ENCODE assay signal across 23 cellular contexts in genomic region chrX:37986893-37987292, GRCh38. TPM values are rescaled to one million over a fixed set of nuclear protein-coding genes. Genes with fewer than 3 reads are reported as not detected.
DNase-seq lines count a peak whose midpoint lies in the region; TF ChIP-seq lines count a peak whose summit lies in the region.
"Had no signal": no experiment of that assay in that cellular context is flagged by ENCODE, and none has a peak within 500 bp of the region (broad histone marks: within the 10 kb centered on the region; RNA-seq: fewer than 3 reads in every experiment).

No MANE protein-coding gene starts in this region.

- no peaks in the 10 kb centered on the region for H3K79me2 ChIP-seq in hepatocyte

- H2BK15ac ChIP-seq in neuronal stem cell (ENCODE audit: low read length): no peak overlapping the region

- no peaks in the 10 kb centered on the region for H4K20me1 ChIP-seq in hepatocyte (ENCODE audit: insufficient read depth, poor library complexity, severe bottlenecking)

- H3K4ac ChIP-seq in neuronal stem cell (ENCODE audit: low read length): no peak overlapping the region

- no peak overlapping the region for H3K18ac ChIP-seq in neuronal stem cell (ENCODE audit: low read length)

- no peak overlapping the region for H3K14ac ChIP-seq in neuronal stem cell (ENCODE audit: low read length)

- no peak overlapping the region for H4K8ac ChIP-seq in neuronal stem cell (ENCODE audit: low read depth, low read length)

- H3K27me3 ChIP-seq in hepatocyte (no peaks in the 10 kb centered on the region), neuronal stem cell (ENCODE audit: control insufficient read depth in 3 of 3, insufficient read depth in 3 of 3, low read depth in 1 of 3, low read length in 3 of 3) (no peaks in the 10 kb centered on the region)
- H3K27me3 ChIP-seq: esophagus squamous epithelium had no signal

- H3K4me2 ChIP-seq in hepatocyte (no peak overlapping the region), neuronal stem cell (ENCODE audit: insufficient read depth, low read length, poor library complexity, severe bottlenecking) (no peak overlapping the region)

- 54% methylated on average over 1 of the region's 1 CpG for WGBS in hepatocyte (ENCODE audit: low lambda C conversion rate, missing lambda C conversion rate)
- no CpG with 5 or more reads among the region's 1 CpG for WGBS in neuronal stem cell (ENCODE audit: extremely low coverage in 2 of 2, insufficient read length in 2 of 2, insufficient replicate concordance in 1 of 2), 2 donors

- H3K23ac ChIP-seq in neuronal stem cell (ENCODE audit: low read depth, low read length, poor library complexity): no peak overlapping the region

- in situ Hi-C loops in astrocyte of the spinal cord (cut with HindIII; ENCODE audit: low sequenced_read_pairs): no loop called here

- no peak overlapping the region for H4K91ac ChIP-seq in neuronal stem cell (ENCODE audit: low read depth, low read length, poor library complexity)

- no peak overlapping the region for H3K4me3 ChIP-seq in astrocyte of the spinal cord (ENCODE audit: low read depth, low read length)
- H3K4me3 ChIP-seq in hepatocyte: no peak overlapping the region
- no peak overlapping the region for H3K4me3 ChIP-seq in neuronal stem cell (ENCODE audit: low read length in 2 of 2)
- H3K4me3 ChIP-seq: esophagus squamous epithelium had no signal

- no peak for TF ChIP-seq CTCF in astrocyte of the spinal cord (IDR thresholded peaks at IDR 0.05; ENCODE audit: low read depth, low read length)
- TF ChIP-seq CTCF in hepatocyte (IDR thresholded peaks at IDR 0.05; ENCODE audit: poor library complexity): no peak
- TF ChIP-seq CTCF in GM10266 (IDR thresholded peaks at IDR 0.05; ENCODE audit: control insufficient read depth, insufficient read depth, low read depth, missing control alignments): no peak

- DNase-seq in AG08395 (ENCODE audit: low spot score) (peak; percentile 47), HS-27A (ENCODE audit: low read depth) (peak; percentile 22), astrocyte of the spinal cord (ENCODE audit: low read depth, low spot score) (peak; percentile 14), hepatocyte (ENCODE audit: low spot score) (no peak), HT-29 (ENCODE audit: low spot score) (no peak), mesenteric fat pad (ENCODE audit: low spot score) (no peak), GM10266 (ENCODE audit: extremely low spot score) (no peak), neuronal stem cell (ENCODE audit: low spot score) (no peak)
- DNase-seq: activated CD4-positive, alpha-beta T cell treated with anti-CD3 and anti-CD28 coated beads for 48 hours; activated naive CD8-positive, alpha-beta T cell treated with anti-CD3 and anti-CD28 coated beads, Interleukin-2, amount 10 ng/mL, durations not matched to agents 7 days and 5 days; CD8-positive, alpha-beta T cell; central memory CD4-positive, alpha-beta T cell; esophagus squamous epithelium; mesendoderm; MV-4-11; NCI-H187; NCI-H345; NK-92 treated with Interleukin-12 subunit alpha and Interleukin-12 subunit beta, amount 100 ng/mL, for 24 hours; RPMI8226; stimulated activated CD4-positive, alpha-beta T cell treated with anti-CD3 and anti-CD28 coated beads, Interleukin-12 subunit alpha, Interleukin-12 subunit beta, amount 100 ng/mL, for 4 hours; SW 1271 had no signal

- H2BK12ac ChIP-seq in neuronal stem cell (ENCODE audit: low read length): no peak overlapping the region

- H2AK5ac ChIP-seq in neuronal stem cell (ENCODE audit: low read depth, low read length): no peak overlapping the region

- H3K4me1 ChIP-seq in hepatocyte (ENCODE audit: insufficient read depth): peaks cover 3% of the 10 kb centered on the region
- no peaks in the 10 kb centered on the region for H3K4me1 ChIP-seq in neuronal stem cell (ENCODE audit: control insufficient read depth in 2 of 2, insufficient read depth in 1 of 2, low read depth in 1 of 2, low read length in 2 of 2)
- H3K4me1 ChIP-seq: esophagus squamous epithelium had no signal

- no peak overlapping the region for H2AFZ ChIP-seq in hepatocyte
- H2AFZ ChIP-seq in neuronal stem cell (ENCODE audit: low read length): no peak overlapping the region

- no peak overlapping the region for H2BK120ac ChIP-seq in neuronal stem cell (ENCODE audit: low read depth, low read length)

- H3K9me3 ChIP-seq in hepatocyte (ENCODE audit: low read depth): no peaks in the 10 kb centered on the region
- H3K9me3 ChIP-seq in neuronal stem cell (replicated peaks in 1 of 2; ENCODE audit: control insufficient read depth in 2 of 2, insufficient read depth in 1 of 2, low read depth in 1 of 2, low read length in 2 of 2): no peaks in the 10 kb centered on the region
- H3K9me3 ChIP-seq: esophagus squamous epithelium had no signal

- H2BK5ac ChIP-seq in neuronal stem cell (ENCODE audit: low read length): no peak overlapping the region

- H3K36me3 ChIP-seq in hepatocyte (replicated peaks; ENCODE audit: insufficient read depth, low read depth) (no peaks in the 10 kb centered on the region), neuronal stem cell (replicated peaks in 1 of 2; ENCODE audit: control insufficient read depth in 2 of 2, insufficient read depth in 2 of 2, low read length in 2 of 2) (no peaks in the 10 kb centered on the region)
- H3K36me3 ChIP-seq: esophagus squamous epithelium had no signal

- H3K79me1 ChIP-seq in neuronal stem cell (ENCODE audit: low read depth, low read length): no peaks in the 10 kb centered on the region

- no peak overlapping the region for H3K9ac ChIP-seq in neuronal stem cell (ENCODE audit: low read depth, low read length, poor library complexity)

- peak overlapping the region; percentile 11 for H3K27ac ChIP-seq in hepatocyte
- no peak overlapping the region for H3K27ac ChIP-seq in neuronal stem cell (replicated peaks; ENCODE audit: low read length)
- H3K27ac ChIP-seq: esophagus squamous epithelium had no signal

- H3K9me2 ChIP-seq in hepatocyte (replicated peaks; ENCODE audit: insufficient read depth): no peaks in the 10 kb centered on the region

RNA-seq across cellular contexts. Expression of gene SYTL5, which starts 19.5 kb away (rescaled TPM):
- total RNA-seq in hepatocyte (7.3 and 8.0 TPM in 2 replicates), mesenteric fat pad (0.06 TPM)
- 1.0 and 1.2 TPM in 2 replicates for polyA plus RNA-seq in hepatocyte
- 1.7 and 1.8 TPM in 2 replicates for total RNA-seq in HT-29 (2014; rRNA removed; shearing (Covaris generic))
- polyA plus RNA-seq in neuronal stem cell (2013, experiment 1 of 2): 0.28 TPM
- 0.25 TPM for polyA plus RNA-seq in neuronal stem cell (2013, experiment 2 of 2)
- total RNA-seq: activated naive CD8-positive, alpha-beta T cell treated with anti-CD3 and anti-CD28 coated beads, Interleukin-2, amount 10 ng/mL, durations not matched to agents 7 days and 5 days; activated T-helper 2 cell treated with anti-CD3 and anti-CD28 coated beads, Interferon-gamma antibody, Interleukin-2, Interleukin-4, amounts not matched to agents 10 μg/mL and 5 μg/mL and 100 μg/mL, durations not matched to agents 14 hours and 24 hours and 36 hours; CD8-positive, alpha-beta T cell; natural killer cell treated with Interleukin-12 subunit alpha and Interleukin-12 subunit beta and Interleukin-15 and Interleukin-18, amount 100 ng/mL, for 72 hours had no signal

Comparison
In these comparisons a context has a peak if more than half of its experiments do, and no peak if none do; other contexts are left out.
1. DNase-seq: peak in AG08395 (single experiment), HS-27A (single experiment) and astrocyte of the spinal cord (single experiment); none in hepatocyte (single experiment), HT-29 (single experiment), mesenteric fat pad (single experiment), GM10266 (single experiment) and neuronal stem cell (single experiment).